8 cellular contexts compared by ENCODE assay signal in genomic region chr2:237835372-237835771, GRCh38. TPM values are rescaled to one million over a fixed set of nuclear protein-coding genes. Genes with fewer than 3 reads are reported as not detected.
"Had no signal": no experiment of that assay in that cellular context is flagged by ENCODE, and none has a peak within 500 bp of the region (broad histone marks: within the 10 kb centered on the region; RNA-seq: fewer than 3 reads in every experiment).

No MANE protein-coding gene starts in this region.

- H3K4me3 ChIP-seq: K562 had no signal

- DNase-seq: IMR-90, KBM-7, KG1 had no signal

- FAIRE-seq: HTR-8/SVneo, K562 had no signal

- H3K27ac ChIP-seq: HL-60 had no signal

- ATAC-seq: K562 had no signal

RNA-seq across cellular contexts. Expression of gene RAMP1, which starts 24.1 kb away (rescaled TPM):
- total RNA-seq: HT1080 had no signal
- polyA plus RNA-seq: IgD-negative memory B cell had no signal
